1 cellular context compared by ENCODE assay signal in the genomic region with DNA sequence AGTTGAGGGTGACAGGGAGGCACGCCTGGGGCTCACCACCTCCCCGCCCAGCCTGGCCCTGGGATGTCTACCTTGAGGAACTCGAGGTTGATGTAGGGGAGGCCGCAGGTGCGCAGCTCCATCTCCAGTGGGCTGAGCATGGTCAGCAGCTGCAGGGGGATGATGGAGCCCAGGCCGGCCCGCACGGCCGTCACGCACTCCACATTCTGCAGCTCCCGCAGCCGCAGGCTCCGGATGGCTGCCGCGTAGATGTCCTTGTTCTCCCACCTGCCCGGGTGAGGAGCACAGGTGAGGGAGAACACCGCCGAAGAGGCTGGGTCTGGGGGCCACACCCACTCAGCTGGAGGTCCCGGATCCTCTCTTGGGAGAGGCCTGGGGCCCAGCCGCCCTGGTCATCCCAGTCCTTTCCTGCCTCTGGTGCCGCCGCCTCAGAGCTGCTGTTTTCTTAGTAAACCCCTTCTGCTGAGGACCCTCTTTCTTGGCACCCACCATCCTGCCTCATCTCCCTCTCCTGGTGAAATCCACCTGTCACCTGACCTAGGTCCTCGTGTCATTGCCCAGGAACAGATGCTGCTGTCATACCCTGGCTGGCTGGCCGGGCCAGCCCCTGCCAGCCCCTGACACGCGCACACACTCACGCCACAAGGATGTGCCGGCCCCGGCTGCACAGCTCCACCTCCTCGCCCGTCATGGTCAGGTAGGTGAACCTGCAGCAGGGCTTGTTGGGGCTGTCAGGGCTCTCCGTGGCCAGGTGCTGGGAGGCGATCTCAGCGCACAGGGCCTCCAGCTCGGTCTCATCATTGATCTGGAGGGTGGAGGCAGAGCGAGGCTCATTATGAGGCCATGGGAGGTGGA.
TF ChIP-seq lines count a peak whose summit lies in the region.

No MANE protein-coding gene starts in this region.

TF ChIP-seq in K562, 482 proteins besides CTCF, POLR2A, EP300 and RAD21:
- TF ChIP-seq RBM22 (IDR thresholded peaks at IDR 0.05; ENCODE audit: low read depth, low read length, poor library complexity, severe bottlenecking) (peak; percentile 32), CCAR2 (IDR thresholded peaks at IDR 0.05; ENCODE audit: low read depth, low read length) (no peak), POLR2G (IDR thresholded peaks at IDR 0.05; ENCODE audit: low read depth, low read length) (0 out of 2 replicates have a peak, but pooled peaks have one; percentile 22)
TF ChIP-seq in K562: peak in this region for 2.
